Comparison of ENCODE assay signal across 1 cellular context in the genomic region with DNA sequence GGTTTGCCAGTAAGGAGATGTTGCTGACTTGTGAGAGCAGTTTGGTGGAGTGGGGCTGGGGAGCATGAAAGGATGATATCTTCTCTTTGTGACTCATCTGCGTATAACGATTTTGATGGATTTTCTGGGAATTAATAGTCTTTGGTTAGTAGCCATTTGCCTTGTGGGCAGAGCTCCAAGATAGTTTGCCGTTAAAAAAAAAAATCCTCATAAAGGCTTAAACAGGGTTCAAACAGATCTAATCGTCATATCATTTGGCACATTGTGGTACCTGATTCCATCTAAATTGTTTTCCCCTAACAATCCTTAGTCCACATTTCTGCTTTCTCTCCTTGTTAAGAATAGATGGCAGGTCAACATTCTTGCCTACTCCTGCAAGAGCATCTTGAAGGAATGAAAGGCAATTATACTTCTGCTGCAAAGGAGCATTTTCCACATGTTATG.
TF ChIP-seq lines count a peak whose summit lies in the region.

No MANE protein-coding gene starts in this region.

TF ChIP-seq in SK-N-SH treated with all-trans-retinoic acid at 6 μM for 48 hours, 23 proteins besides CTCF, POLR2A, EP300 and RAD21 (continued from another document):
- TF ChIP-seq GLIS3 (CRISPR knock-in tag; IDR thresholded peaks at IDR 0.05) (no peak), ZFP30 (CRISPR knock-in tag; IDR thresholded peaks at IDR 0.05) (no peak), RARB (CRISPR knock-in tag; IDR thresholded peaks at IDR 0.05) (0 out of 2 replicates have a peak, but pooled peaks have one; percentile 71), TOX (CRISPR knock-in tag; IDR thresholded peaks at IDR 0.05; ENCODE audit: borderline replicate concordance) (0 out of 2 replicates have a peak, but pooled peaks have one; percentile 50), ISL1 (CRISPR knock-in tag; IDR thresholded peaks at IDR 0.05) (peak; percentile 85), ESRRG (CRISPR knock-in tag; IDR thresholded peaks at IDR 0.05) (no peak), CREB5 (CRISPR knock-in tag; IDR thresholded peaks at IDR 0.05; ENCODE audit: low read depth) (no peak)
TF ChIP-seq in SK-N-SH treated with all-trans-retinoic acid at 6 μM for 48 hours: peak in this region for 4.
